12 cellular contexts compared by ENCODE assay signal in genomic region chr2:191032588-191033429, GRCh38. TPM values are rescaled to one million over a fixed set of nuclear protein-coding genes. Genes with fewer than 3 reads are reported as not detected.
DNase-seq lines count a peak whose midpoint lies in the region; ATAC-seq lines count a peak whose summit lies in the region.
"Had no signal": no experiment of that assay in that cellular context is flagged by ENCODE, and none has a peak within 500 bp of the region (broad histone marks: within the 10 kb centered on the region; RNA-seq: fewer than 3 reads in every experiment).

No MANE protein-coding gene starts in this region.

- intact Hi-C loops in dendritic cell treated with granulocyte-macrophage colony-stimulating factor and Interleukin-4, amounts not matched to agents 40 ng/mL and 50 ng/mL, for 4 days (cut with micrococcal nuclease), result loop anchor here (5.0 kb wide), 1 partner anchor 251 kb away; no protein-coding TSS in a partner anchor

- H3K4me3 ChIP-seq in neuron (ENCODE audit: low read length), result no peak overlapping the region
- no peak overlapping the region for H3K4me3 ChIP-seq in MG63
- H3K4me3 ChIP-seq: heart right ventricle, pancreas had no signal

- peaks cover 40% of the 10 kb centered on the region for H3K4me1 Mint-ChIP-seq in T-helper 2 cell treated with Interferon-gamma antibody and Interleukin-4, amounts not matched to agents 5 μg/mL and 100 μg/mL, for 36 hours (ENCODE audit: low read depth)
- H3K4me1 Mint-ChIP-seq in dendritic cell treated with granulocyte-macrophage colony-stimulating factor and Interleukin-4, amounts not matched to agents 40 ng/mL and 50 ng/mL, for 4 days (ENCODE audit: low read depth), result peaks cover 54% of the 10 kb centered on the region

- H3K4me1 ChIP-seq in neuron (ENCODE audit: insufficient read depth, low read length), result no peaks in the 10 kb centered on the region

- peaks cover 71% of the 10 kb centered on the region for H3K36me3 Mint-ChIP-seq in T-helper 2 cell treated with Interferon-gamma antibody and Interleukin-4, amounts not matched to agents 5 μg/mL and 100 μg/mL, for 36 hours (ENCODE audit: low read depth)
- no peaks in the 10 kb centered on the region for H3K36me3 Mint-ChIP-seq in dendritic cell treated with granulocyte-macrophage colony-stimulating factor and Interleukin-4, amounts not matched to agents 40 ng/mL and 50 ng/mL, for 4 days (ENCODE audit: low read depth)

- DNase-seq in T-helper 2 cell treated with Interferon-gamma antibody and Interleukin-4, amounts not matched to agents 5 μg/mL and 100 μg/mL, for 36 hours (ENCODE audit: low spot score), result no peak
- DNase-seq in T-helper 2 cell (no peak), NOMO-1 (lab: John Stamatoyannopoulos, UW; ENCODE audit: unreplicated experiment in 2 of 2) (peak; percentile 28 to 81), COLO668 (lab: John Stamatoyannopoulos, UW; ENCODE audit: unreplicated experiment) (no peak), MG63 (no peak)
- DNase-seq: ACHN; activated CD4-positive, alpha-beta T cell treated with anti-CD3 and anti-CD28 coated beads, Interleukin-2, amount 50 U/mL, for 4 hours; heart right ventricle; pancreas had no signal

- ATAC-seq in HG02623 (IDR thresholded peaks at IDR 0.05; ENCODE audit: unreplicated experiment), result no peak

- no peaks in the 10 kb centered on the region for H3K9me3 Mint-ChIP-seq in T-helper 2 cell treated with Interferon-gamma antibody and Interleukin-4, amounts not matched to agents 5 μg/mL and 100 μg/mL, for 36 hours
- H3K9me3 Mint-ChIP-seq in dendritic cell treated with granulocyte-macrophage colony-stimulating factor and Interleukin-4, amounts not matched to agents 40 ng/mL and 50 ng/mL, for 4 days, result no peaks in the 10 kb centered on the region

- no peak overlapping the region for H3K4me3 Mint-ChIP-seq in T-helper 2 cell treated with Interferon-gamma antibody and Interleukin-4, amounts not matched to agents 5 μg/mL and 100 μg/mL, for 36 hours
- H3K4me3 Mint-ChIP-seq in dendritic cell treated with granulocyte-macrophage colony-stimulating factor and Interleukin-4, amounts not matched to agents 40 ng/mL and 50 ng/mL, for 4 days, result peak overlapping the region; percentile 37

- no peaks in the 10 kb centered on the region for H3K27me3 Mint-ChIP-seq in T-helper 2 cell treated with Interferon-gamma antibody and Interleukin-4, amounts not matched to agents 5 μg/mL and 100 μg/mL, for 36 hours (ENCODE audit: low read depth)
- H3K27me3 Mint-ChIP-seq in dendritic cell treated with granulocyte-macrophage colony-stimulating factor and Interleukin-4, amounts not matched to agents 40 ng/mL and 50 ng/mL, for 4 days, result no peaks in the 10 kb centered on the region

- H3K9me3 ChIP-seq in neuron (ENCODE audit: low read length) (no peaks in the 10 kb centered on the region), MG63 (no peaks in the 10 kb centered on the region)
- H3K9me3 ChIP-seq: heart right ventricle, pancreas had no signal

- H3K27me3 ChIP-seq in neuron (ENCODE audit: insufficient read depth, low read length) (no peaks in the 10 kb centered on the region), MG63 (no peaks in the 10 kb centered on the region)
- H3K27me3 ChIP-seq: pancreas had no signal

- H2AFZ ChIP-seq in neuron (ENCODE audit: low read depth, low read length), result peak overlapping the region; percentile 10

- peak overlapping the region; percentile 28 for H3K27ac Mint-ChIP-seq in T-helper 2 cell treated with Interferon-gamma antibody and Interleukin-4, amounts not matched to agents 5 μg/mL and 100 μg/mL, for 36 hours
- peak overlapping the region; percentile 77 for H3K27ac Mint-ChIP-seq in dendritic cell treated with granulocyte-macrophage colony-stimulating factor and Interleukin-4, amounts not matched to agents 40 ng/mL and 50 ng/mL, for 4 days

- no peaks in the 10 kb centered on the region for H3K36me3 ChIP-seq in neuron (ENCODE audit: insufficient read depth, low read length)
- no peaks in the 10 kb centered on the region for H3K36me3 ChIP-seq in MG63
- H3K36me3 ChIP-seq: pancreas had no signal

RNA-seq across cellular contexts. Expression of gene STAT1, which starts 18.8 kb away (rescaled TPM):
- 143 and 165 TPM in 2 replicates for total RNA-seq in MG63 (2014; rRNA removed; shearing (Covaris generic); ENCODE audit: low replicate concordance)

Comparison
In these comparisons a context has a peak if more than half of its experiments do, and no peak if none do; other contexts are left out.
1. DNase-seq: peak in NOMO-1 (2 of 2); none in T-helper 2 cell treated with Interferon-gamma antibody and Interleukin-4, amounts not matched to agents 5 μg/mL and 100 μg/mL, for 36 hours (single experiment), T-helper 2 cell (0 of 5), COLO668 (single experiment) and MG63 (single experiment).